ENCODE assay signal across 14 cellular contexts in genomic region chr2:85283641-85284040, GRCh38. TPM values are rescaled to one million over a fixed set of nuclear protein-coding genes. Genes with fewer than 3 reads are reported as not detected.
DNase-seq lines count a peak whose midpoint lies in the region; ATAC-seq and TF ChIP-seq lines count a peak whose summit lies in the region.
"Had no signal": no experiment of that assay in that cellular context is flagged by ENCODE, and none has a peak within 500 bp of the region (broad histone marks: within the 10 kb centered on the region; RNA-seq: fewer than 3 reads in every experiment).

No MANE protein-coding gene starts in this region.

- H3K4ac ChIP-seq in H9 (ENCODE audit: low read depth, low read length): no peak overlapping the region

- H2BK5ac ChIP-seq in H9 (ENCODE audit: insufficient read length, low read length): no peak overlapping the region

- H2BK12ac ChIP-seq in H9 (ENCODE audit: insufficient read length, low read depth, low read length): no peak overlapping the region

- H3K36me3 ChIP-seq in RWPE2 (ENCODE audit: low read depth): peaks cover 21% of the 10 kb centered on the region
- peaks cover 11% of the 10 kb centered on the region for H3K36me3 ChIP-seq in iPS-15b (ENCODE audit: control insufficient read depth, insufficient read depth, low read length)
- H3K36me3 ChIP-seq in neural progenitor cell: no peaks in the 10 kb centered on the region
- H3K36me3 ChIP-seq: BLaER1 treated with 17β-estradiol and CSF1 and Interleukin-3, amounts not matched to agents 10 nM and 100 nM had no signal

- H4K8ac ChIP-seq in H9 (replicated peaks; ENCODE audit: insufficient read length, low read depth, low read length): no peak overlapping the region

- H3K27me3 ChIP-seq in H9 (ENCODE audit: insufficient read depth, low read length) (no peaks in the 10 kb centered on the region), RWPE2 (ENCODE audit: insufficient read depth, poor library complexity, severe bottlenecking) (no peaks in the 10 kb centered on the region), iPS-15b (ENCODE audit: control insufficient read depth, insufficient read depth, low read length) (no peaks in the 10 kb centered on the region), neural progenitor cell (no peaks in the 10 kb centered on the region)
- H3K27me3 ChIP-seq: BLaER1 treated with 17β-estradiol and CSF1 and Interleukin-3, amounts not matched to agents 10 nM and 100 nM had no signal

- no peak overlapping the region for H3K4me3 ChIP-seq in RWPE2 (ENCODE audit: severe bottlenecking)
- H3K4me3 ChIP-seq in iPS-15b (ENCODE audit: low read depth, low read length): no peak overlapping the region
- no peak overlapping the region for H3K4me3 ChIP-seq in neural progenitor cell
- H3K4me3 ChIP-seq: BLaER1 treated with 17β-estradiol and CSF1 and Interleukin-3, amounts not matched to agents 10 nM and 100 nM; HAP-1 had no signal

- no peak overlapping the region for H2BK20ac ChIP-seq in H9 (ENCODE audit: low read depth, low read length, poor library complexity, severe bottlenecking)

- peak overlapping the region in 2 of 3 experiments; percentile 64 to 70; a peak in 3 of 7 replicates for H3K27ac Mint-ChIP-seq in H9
- H3K27ac Mint-ChIP-seq in neural progenitor cell: no peak overlapping the region
- H3K27ac Mint-ChIP-seq: B cell; CD8-positive, alpha-beta T cell had no signal

- H3K27ac ChIP-seq in H9 (ENCODE audit: insufficient read length, low read depth, low read length): no peak overlapping the region
- peak overlapping the region; percentile 100 for H3K27ac ChIP-seq in RWPE2 (ENCODE audit: poor library complexity, severe bottlenecking)
- H3K27ac ChIP-seq in neural progenitor cell: no peak overlapping the region
- H3K27ac ChIP-seq: BLaER1 treated with 17β-estradiol and CSF1 and Interleukin-3, amounts not matched to agents 10 nM and 100 nM had no signal

- H3K79me2 ChIP-seq in H9 (ENCODE audit: insufficient read depth, low read length) (no peaks in the 10 kb centered on the region), neural progenitor cell (ENCODE audit: low read depth) (no peaks in the 10 kb centered on the region)

- H3K9me3 Mint-ChIP-seq in H9: no peaks in the 10 kb centered on the region
- no peaks in the 10 kb centered on the region for H3K9me3 Mint-ChIP-seq in neural progenitor cell
- H3K9me3 Mint-ChIP-seq: CD8-positive, alpha-beta T cell had no signal

- H3K4me3 Mint-ChIP-seq in H9 (no peak overlapping the region), neural progenitor cell (no peak overlapping the region)
- H3K4me3 Mint-ChIP-seq: B cell; CD8-positive, alpha-beta T cell had no signal

- no peak overlapping the region for H3K56ac ChIP-seq in H9 (ENCODE audit: insufficient read length, low read depth, low read length)

- no peak overlapping the region for H4K91ac ChIP-seq in H9 (ENCODE audit: insufficient read length, low read depth, low read length)

- no peak overlapping the region for H3K14ac ChIP-seq in H9 (ENCODE audit: insufficient read depth, low read length)

- no peak overlapping the region for H2BK120ac ChIP-seq in H9 (ENCODE audit: low read depth, low read length, poor library complexity, severe bottlenecking)

- H3K18ac ChIP-seq in H9 (ENCODE audit: insufficient read length, low read depth, low read length): no peak overlapping the region

- no peak overlapping the region for H4K5ac ChIP-seq in H9 (ENCODE audit: insufficient read length, low read depth, low read length)

- no peak for ATAC-seq in RWPE2 (ENCODE audit: low read depth)
- ATAC-seq: CD8-positive, alpha-beta T cell; HepG2 had no signal

- no peak for DNase-seq in H9
- no peak for DNase-seq in RWPE2 (ENCODE audit: low spot score)
- no peak for DNase-seq in neural progenitor cell (ENCODE audit: low spot score)
- DNase-seq in NCI-H187 (lab: John Stamatoyannopoulos, UW): no peak
- DNase-seq in NCI-H1417 (lab: John Stamatoyannopoulos, UW): no peak
- DNase-seq: Calu3; CD8-positive, alpha-beta T cell; DMS79 treated with DMSO at 0.1 percent for 48 hours; GF-D8 had no signal

- no peak overlapping the region for H3K9ac ChIP-seq in H9 (ENCODE audit: extremely low read depth, insufficient read length, low read length)
- peak overlapping the region; percentile 5 for H3K9ac ChIP-seq in iPS-15b (ENCODE audit: low read depth, low read length)
- H3K9ac ChIP-seq in neural progenitor cell: no peak overlapping the region
- H3K9ac ChIP-seq: BLaER1 treated with 17β-estradiol and CSF1 and Interleukin-3, amounts not matched to agents 10 nM and 100 nM had no signal

- H3F3A ChIP-seq in neural progenitor cell (ENCODE audit: low read depth): peaks cover 12% of the 10 kb centered on the region

- WGBS in H9 (ENCODE audit: extremely low coverage, insufficient read length, low lambda C conversion rate): no CpG with 5 or more reads among the region's 8 CpGs

- no peaks in the 10 kb centered on the region for H3K79me1 ChIP-seq in H9 (ENCODE audit: insufficient read depth, low read depth, low read length, poor library complexity, severe bottlenecking)

- H3T11ph ChIP-seq in H9 (ENCODE audit: low read length): no peak overlapping the region

- no peak overlapping the region for H3K23ac ChIP-seq in H9 (ENCODE audit: insufficient read length, low read depth, low read length)

- H3K9me3 ChIP-seq in H9 (ENCODE audit: control insufficient read depth, low read depth, low read length): no peaks in the 10 kb centered on the region
- no peaks in the 10 kb centered on the region for H3K9me3 ChIP-seq in RWPE2 (ENCODE audit: severe bottlenecking)
- no peaks in the 10 kb centered on the region for H3K9me3 ChIP-seq in iPS-15b (ENCODE audit: control insufficient read depth, insufficient read depth, low read length)
- no peaks in the 10 kb centered on the region for H3K9me3 ChIP-seq in neural progenitor cell (ENCODE audit: low read depth)
- H3K9me3 ChIP-seq: BLaER1 treated with 17β-estradiol and CSF1 and Interleukin-3, amounts not matched to agents 10 nM and 100 nM; HAP-1 had no signal

- H3K4me2 ChIP-seq in H9 (ENCODE audit: insufficient read depth, insufficient read length, low read length) (no peak overlapping the region), neural progenitor cell (no peak overlapping the region)
- H3K4me2 ChIP-seq: BLaER1 treated with 17β-estradiol and CSF1 and Interleukin-3, amounts not matched to agents 10 nM and 100 nM had no signal

- H3K4me1 ChIP-seq in H9 (ENCODE audit: insufficient read depth, low read length) (peaks cover 3% of the 10 kb centered on the region; the same call in 1 of the 2 replicates), RWPE2 (ENCODE audit: insufficient read depth, poor library complexity, severe bottlenecking) (peaks cover 20% of the 10 kb centered on the region), iPS-15b (ENCODE audit: control insufficient read depth, insufficient read depth, low read length) (no peaks in the 10 kb centered on the region), neural progenitor cell (peaks cover 10% of the 10 kb centered on the region)

- H3K36me3 Mint-ChIP-seq in H9 (ENCODE audit: insufficient read depth in 1 of 3, low read depth in 3 of 3) (peaks cover 20 to 43% (median 42%) of the 10 kb centered on the region in 3 experiments), neural progenitor cell (peaks cover 14% of the 10 kb centered on the region)
- H3K36me3 Mint-ChIP-seq: CD8-positive, alpha-beta T cell had no signal

- no peaks in the 10 kb centered on the region for H3K23me2 ChIP-seq in H9 (ENCODE audit: insufficient read length, low read depth, low read length, poor library complexity, severe bottlenecking)

- H2AFZ ChIP-seq in H9 (ENCODE audit: low read length) (no peak overlapping the region), neural progenitor cell (replicated peaks) (no peak overlapping the region)

- no peak overlapping the region for H2AK5ac ChIP-seq in H9 (ENCODE audit: insufficient read length, low read length)

- H3K4me1 Mint-ChIP-seq in H9 (peaks cover 25 to 28% of the 10 kb centered on the region in 2 experiments), neural progenitor cell (peaks cover 12% of the 10 kb centered on the region)
- H3K4me1 Mint-ChIP-seq: B cell had no signal

- TF ChIP-seq CTCF in H9 (conservative IDR thresholded peaks at IDR 0.05) (no peak), RWPE2 (IDR thresholded peaks at IDR 0.05; ENCODE audit: poor library complexity, severe bottlenecking) (no peak), neural progenitor cell (IDR thresholded peaks at IDR 0.05) (no peak)

- H2BK15ac ChIP-seq in H9 (ENCODE audit: low read depth, low read length): no peak overlapping the region

- H4K20me1 ChIP-seq in H9 (ENCODE audit: control insufficient read depth, insufficient read depth, insufficient read length) (no peaks in the 10 kb centered on the region), neural progenitor cell (ENCODE audit: low read depth) (no peaks in the 10 kb centered on the region)
- H4K20me1 ChIP-seq: BLaER1 treated with 17β-estradiol and CSF1 and Interleukin-3, amounts not matched to agents 10 nM and 100 nM had no signal

- H3K27me3 Mint-ChIP-seq in H9 (ENCODE audit: low read depth) (no peaks in the 10 kb centered on the region), neural progenitor cell (ENCODE audit: insufficient read depth, low read depth) (peaks cover 4% of the 10 kb centered on the region)

RNA-seq across cellular contexts. Expression of gene TGOLN2, which starts 44.1 kb away (rescaled TPM):
- 47.7 and 47.8 TPM in 2 replicates for total RNA-seq in H9 (2021)
- 28.5 and 31.9 TPM in 2 replicates for total RNA-seq in neural progenitor cell (ENCODE audit: low replicate concordance)
